8 cellular contexts compared by ENCODE assay signal in genomic region chr2:95159690-95160449, GRCh38. TPM values are rescaled to one million over a fixed set of nuclear protein-coding genes. Genes with fewer than 3 reads are reported as not detected.
A peak's percentile ranks its signal among the peaks of the same experiment; 100 is the strongest.
DNase-seq lines count a peak whose midpoint lies in the region; ATAC-seq, FAIRE-seq and TF ChIP-seq lines count a peak whose summit lies in the region.

TSS of gene ZNF514 (minus strand) at chr2:95159848. CDS start at chr2:95153253, 6,595 bp downstream.

- H3K36me3 Mint-ChIP-seq in activated CD4-positive, alpha-beta T cell treated with anti-CD3 and anti-CD28 coated beads, Interleukin-2, amount 10 ng/mL, durations not matched to agents 24 days and 14 days (ENCODE audit: low read depth), result peaks cover 20% of the 10 kb centered on the region

- H3K27ac Mint-ChIP-seq in activated CD4-positive, alpha-beta T cell treated with anti-CD3 and anti-CD28 coated beads, Interleukin-2, amount 10 ng/mL, durations not matched to agents 24 days and 14 days, result peak within 1 kb of the TSS; percentile 90

- H3K27me3 ChIP-seq in left lung, result no peaks in the 10 kb centered on the region

- H3K9me3 Mint-ChIP-seq in activated CD4-positive, alpha-beta T cell treated with anti-CD3 and anti-CD28 coated beads, Interleukin-2, amount 10 ng/mL, durations not matched to agents 24 days and 14 days, result peaks cover 15% of the 10 kb centered on the region

- H3K36me3 ChIP-seq in left lung, result peaks cover 0 to 21% of the 10 kb centered on the region in 2 donors

- H3K27ac ChIP-seq in A549 (peak within 1 kb of the TSS; percentile 56 to 89), left lung (peak within 1 kb of the TSS; percentile 69 to 73)

- intact Hi-C loops in activated CD4-positive, alpha-beta T cell treated with anti-CD3 and anti-CD28 coated beads, Interleukin-2, amount 10 ng/mL, durations not matched to agents 24 days and 14 days (cut with micrococcal nuclease), result loop anchor here (1.0 kb wide), 1 partner anchor 38 kb away; no protein-coding TSS in a partner anchor
- intact Hi-C loops in left lung (cut with DNase I), result no loop called here

- CTCF ChIA-PET in A549 (lab: Yijun Ruan, JAX), result interaction anchor here (0.7 to 0.9 kb wide), 2 partner anchors 12 to 35 kb away, joined by 4 read pairs; no protein-coding TSS in a partner anchor

- no peaks in the 10 kb centered on the region for H3K27me3 Mint-ChIP-seq in activated CD4-positive, alpha-beta T cell treated with anti-CD3 and anti-CD28 coated beads, Interleukin-2, amount 10 ng/mL, durations not matched to agents 24 days and 14 days

- DNase-seq in A549 (ENCODE audit: low read depth in 1 of 2, low spot score in 1 of 2) (peak; percentile 56 to 71), NCI-H226 (peak; percentile 22), dedifferentiated amniotic fluid mesenchymal stem cell (ENCODE audit: extremely low spot score) (peak; percentile 36), left lung (peak; percentile 82 to 94)
- peak; percentile 95 for DNase-seq in activated CD4-positive, alpha-beta T cell treated with anti-CD3 and anti-CD28 coated beads, Interleukin-2, amount 10 ng/mL, durations not matched to agents 24 days and 14 days
- DNase-seq in stimulated activated CD4-positive, alpha-beta T cell treated with anti-CD3 and anti-CD28 coated beads, Interleukin-1b, Interleukin-23, amount 100 ng/mL, for 48 hours, result peak; percentile 68

- peak within 1 kb of the TSS; percentile 89 for H3K4me3 Mint-ChIP-seq in activated CD4-positive, alpha-beta T cell treated with anti-CD3 and anti-CD28 coated beads, Interleukin-2, amount 10 ng/mL, durations not matched to agents 24 days and 14 days

- H3K4me1 ChIP-seq in A549, result peaks cover 5% of the 10 kb centered on the region; the same call in 2 of the 3 replicates
- peaks cover 17 to 25% of the 10 kb centered on the region in 2 donors for H3K4me1 ChIP-seq in left lung

- H3K4me3 ChIP-seq in A549, result peak within 1 kb of the TSS; percentile 43
- peak within 1 kb of the TSS; percentile 61 to 72 for H3K4me3 ChIP-seq in left lung

- H3K9me3 ChIP-seq in A549, result peaks cover 66% of the 10 kb centered on the region
- peaks cover 0 to 10% of the 10 kb centered on the region in 2 donors for H3K9me3 ChIP-seq in left lung

- POLR2A ChIA-PET in A549 (lab: Yijun Ruan, JAX), result interaction anchor here (1.3 to 1.9 kb wide), 2 partner anchors 31 to 38 kb away, joined by 3 to 10 read pairs; partner anchors contain the start of gene MRPS5

- TF ChIP-seq CTCF in A549 (IDR thresholded peaks at IDR 0.05) (no peak), left lung (IDR thresholded peaks at IDR 0.05) (no peak)

- no peak for TF ChIP-seq RAD21 in A549 (conservative IDR thresholded peaks at IDR 0.05 in 1 of 2, IDR thresholded peaks at IDR 0.05 in 1 of 2)

- peak; percentile 23; the same call in 1 of the 2 replicates for TF ChIP-seq POLR2A in A549 (IDR thresholded peaks at IDR 0.05; ENCODE audit: low read length)

- ATAC-seq in A549, result peak; percentile 91 to 93
- ATAC-seq in GM18861 (IDR thresholded peaks at IDR 0.05; ENCODE audit: unreplicated experiment), result peak; percentile 84
- peak; percentile 75 for ATAC-seq in HG03064 (IDR thresholded peaks at IDR 0.05; ENCODE audit: low read depth, unreplicated experiment)
- ATAC-seq in left lung, result peak; percentile 94

- peaks cover 20% of the 10 kb centered on the region for H3K4me1 Mint-ChIP-seq in activated CD4-positive, alpha-beta T cell treated with anti-CD3 and anti-CD28 coated beads, Interleukin-2, amount 10 ng/mL, durations not matched to agents 24 days and 14 days

- WGBS in A549 (ENCODE audit: missing lambda C conversion rate), result 47% methylated on average over 31 of the region's 64 CpGs

- no peak for TF ChIP-seq EP300 in A549 (IDR thresholded peaks at IDR 0.05)

- no peak for FAIRE-seq in A549 (lab: Jason Lieb, UNC)

- peak within 1 kb of the TSS; percentile 87 for H3K4me2 ChIP-seq in A549

TF ChIP-seq in A549, 52 proteins besides CTCF, POLR2A, EP300 and RAD21:
- no peak for TF ChIP-seq KDM5A (IDR thresholded peaks at IDR 0.05)
- TF ChIP-seq BHLHE40 (IDR thresholded peaks at IDR 0.05; ENCODE audit: low read depth, low read length), result no peak
- TF ChIP-seq BCL3 (IDR thresholded peaks at IDR 0.05), result no peak
- TF ChIP-seq E2F6 (IDR thresholded peaks at IDR 0.05; ENCODE audit: borderline replicate concordance, low read depth), result no peak
- no peak for TF ChIP-seq CEBPB (IDR thresholded peaks at IDR 0.05)
- TF ChIP-seq NR3C1 (IDR thresholded peaks at IDR 0.05), result no peak
- no peak for TF ChIP-seq ESRRA (IDR thresholded peaks at IDR 0.05; ENCODE audit: borderline replicate concordance, low read length)
- no peak for TF ChIP-seq RARB (CRISPR knock-in tag; IDR thresholded peaks at IDR 0.05)
- no peak for TF ChIP-seq CHD4 (IDR thresholded peaks at IDR 0.05; ENCODE audit: borderline replicate concordance)
- TF ChIP-seq MYC (IDR thresholded peaks at IDR 0.05; ENCODE audit: borderline replicate concordance, low read length), result no peak
- no peak for TF ChIP-seq JUNB (IDR thresholded peaks at IDR 0.05)
- no peak for TF ChIP-seq FOSB (CRISPR knock-in tag; IDR thresholded peaks at IDR 0.05)
- TF ChIP-seq ZC3H11A (IDR thresholded peaks at IDR 0.05), result no peak
- no peak for TF ChIP-seq POLR2AphosphoS2 (conservative IDR thresholded peaks at IDR 0.05; ENCODE audit: low read length)
- no peak for TF ChIP-seq PBX3 (IDR thresholded peaks at IDR 0.05)
- no peak for TF ChIP-seq CBX8 (IDR thresholded peaks at IDR 0.05)
- TF ChIP-seq CHD2 (IDR thresholded peaks at IDR 0.05; ENCODE audit: low read length, partially characterized antibody), result no peak
- TF ChIP-seq KDM1A (IDR thresholded peaks at IDR 0.05; ENCODE audit: low read depth), result no peak
- no peak for TF ChIP-seq CBX2 (IDR thresholded peaks at IDR 0.05; ENCODE audit: borderline replicate concordance, low read depth)

RNA-seq across cellular contexts. Expression of gene ZNF514, which starts in this region (rescaled TPM):
- polyA plus RNA-seq in A549 (2011; rRNA removed) (14.0 and 15.0 TPM in 2 replicates), A549 (2017; fragmentation: RNase III; extraction: RNeasy Plus Mini Kit Qiagen cat#74134 plus additional on column Dnase treatment) (10.6 to 12.8 TPM (median 11.2 TPM) in 3 replicates)
- 5.7 and 5.8 TPM in 2 replicates for polyA plus RNA-seq in A549 (2012; cell fraction: cytosol; rRNA removed)
- 6.5 and 8.3 TPM in 2 replicates for polyA plus RNA-seq in A549 (2012; cell fraction: nucleus; rRNA removed)
- 7.8 and 9.5 TPM in 2 replicates for polyA minus RNA-seq in A549 (2011; rRNA and poly(A)+ RNA removed)
- 8.2 and 8.3 TPM in 2 replicates for total RNA-seq in activated CD4-positive, alpha-beta T cell treated with anti-CD3 and anti-CD28 coated beads, Interleukin-2, amount 10 ng/mL, durations not matched to agents 24 days and 14 days
- 10 to 100 TPM; 12.9 to 15.6 TPM for total RNA-seq in left lung

Comparison
In these comparisons a context has a peak if more than half of its experiments do, and no peak if none do; other contexts are left out.
1. Peak in every context shown above with its lines: DNase-seq, ATAC-seq, H3K4me3 ChIP-seq and H3K27ac ChIP-seq.
2. DNase-seq: peak in every context shown above with its lines; median percentile 95 in activated CD4-positive, alpha-beta T cell treated with anti-CD3 and anti-CD28 coated beads, Interleukin-2, amount 10 ng/mL, durations not matched to agents 24 days and 14 days; 88 in left lung; 68 in stimulated activated CD4-positive, alpha-beta T cell treated with anti-CD3 and anti-CD28 coated beads, Interleukin-1b, Interleukin-23, amount 100 ng/mL, for 48 hours; 64 in A549; 36 in dedifferentiated amniotic fluid mesenchymal stem cell; 22 in NCI-H226.